Comparison of ENCODE assay signal across 13 cellular contexts in the genomic region with DNA sequence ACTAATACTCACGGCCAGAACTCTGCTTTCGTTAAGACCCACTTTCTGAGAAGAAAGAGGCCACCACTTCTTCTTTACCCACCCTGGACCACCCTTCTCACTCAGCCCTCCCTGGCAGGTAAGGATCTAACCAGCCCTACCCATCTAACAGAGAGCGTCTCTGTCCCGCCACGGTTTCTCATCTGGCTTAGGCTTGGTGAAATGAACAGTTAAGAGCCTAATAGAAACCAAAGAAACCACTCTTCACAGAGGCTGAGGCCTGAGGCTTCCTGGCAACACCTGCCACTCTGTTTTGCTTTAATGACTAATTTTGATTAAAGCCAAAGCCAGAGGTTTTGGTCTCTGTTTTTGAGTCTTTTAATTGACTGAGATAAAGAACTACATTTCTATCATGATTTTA.
DNase-seq lines count a peak whose midpoint lies in the region; ATAC-seq, FAIRE-seq and TF ChIP-seq lines count a peak whose summit lies in the region.
"Had no signal": no experiment of that assay in that cellular context is flagged by ENCODE, and none has a peak within 500 bp of the region (broad histone marks: within the 10 kb centered on the region; RNA-seq: fewer than 3 reads in every experiment).

No MANE protein-coding gene starts in this region.

- intact Hi-C loops in left ventricle myocardium superior (cut with micrococcal nuclease): no loop called here

- ATAC-seq in GM19455 (IDR thresholded peaks at IDR 0.05; ENCODE audit: unreplicated experiment) (peak; percentile 81), HG02970 (IDR thresholded peaks at IDR 0.05; ENCODE audit: low FRiP score, unreplicated experiment) (peak; percentile 61), left ventricle myocardium superior (no peak)

- TF ChIP-seq CTCF in foreskin fibroblast (IDR thresholded peaks at IDR 0.05; ENCODE audit: low read depth, low read length): no peak

- DNase-seq in GM18507 (ENCODE audit: extremely low spot score, insufficient read length, low read depth) (peak; percentile 17), SW480 (ENCODE audit: low spot score) (peak; percentile 13), left ventricle myocardium superior (no peak), glomerular visceral epithelial cell (ENCODE audit: extremely low spot score) (no peak), foreskin fibroblast (no peak)
- DNase-seq in stimulated activated CD4-positive, alpha-beta T cell treated with anti-CD3 and anti-CD28 coated beads, Interleukin-1b, Interleukin-23, amount 100 ng/mL, for 48 hours: no peak
- DNase-seq: activated effector memory CD4-positive, alpha-beta T cell treated with anti-CD3 and anti-CD28 coated beads, Interleukin-2, amount 50 U/mL, for 16 hours; Calu3; GOT3; mesenchymal stem cell; stimulated activated CD8-positive, alpha-beta memory T cell treated with anti-CD3 and anti-CD28 coated beads, Interleukin-4, amount 100 ng/mL, for 48 hours had no signal

- no peak overlapping the region for H3K4me3 ChIP-seq in foreskin fibroblast (ENCODE audit: low read depth in 1 of 2, low read length in 2 of 2)

- FAIRE-seq in GM18507 (lab: Jason Lieb, UNC): peak; percentile 78

Comparison
In these comparisons a context has a peak if more than half of its experiments do, and no peak if none do; other contexts are left out.
1. DNase-seq: peak in GM18507 (single experiment) and SW480 (single experiment); none in left ventricle myocardium superior (single experiment), stimulated activated CD4-positive, alpha-beta T cell treated with anti-CD3 and anti-CD28 coated beads, Interleukin-1b, Interleukin-23, amount 100 ng/mL, for 48 hours (single experiment), glomerular visceral epithelial cell (single experiment) and foreskin fibroblast (0 of 2).